Comparison of ENCODE assay signal across 32 cellular contexts in genomic region chr7:150769768-150770167, GRCh38. TPM values are rescaled to one million over a fixed set of nuclear protein-coding genes. Genes with fewer than 3 reads are reported as not detected.
"Had no signal": no experiment of that assay in that cellular context is flagged by ENCODE, and none has a peak within 500 bp of the region (broad histone marks: within the 10 kb centered on the region; RNA-seq: fewer than 3 reads in every experiment).

No MANE protein-coding gene starts in this region.

- H3K27me3 ChIP-seq: neural progenitor cell, ovary, spleen, suprapubic skin, testis, tibial artery, transverse colon, upper lobe of right lung, uterus had no signal

- H3K9me3 ChIP-seq: ovary, suprapubic skin, testis, transverse colon, uterus had no signal

- ATAC-seq: natural killer cell; psoas muscle; right cardiac atrium; sciatic nerve; stimulated activated memory B cell treated with anti-CD40 and anti-IgM and Interleukin-4, amounts not matched to agents 10 μg/mL and 1 μg/mL and 100 μg/mL, for 72 hours; stimulated activated naive CD8-positive, alpha-beta T cell treated with anti-CD3 and anti-CD28 coated beads, Interleukin-15, amount 100 ng/mL, for 72 hours; stimulated activated naive CD8-positive, alpha-beta T cell treated with anti-CD3 and anti-CD28 coated beads, Interleukin-15, Interleukin-2, amounts not matched to agents 100 U/mL and 50 U/mL, for 24 hours; upper lobe of right lung had no signal

- H3K9ac ChIP-seq: neural progenitor cell, parathyroid adenoma had no signal

- H3K79me2 ChIP-seq: parathyroid adenoma had no signal

- DNase-seq: natural killer cell; occipital lobe; ovary; posterior cingulate gyrus; psoas muscle; right cardiac atrium; spleen; stimulated activated CD4-positive, alpha-beta T cell treated with anti-CD3 and anti-CD28 coated beads, Interleukin-12 subunit alpha, Interleukin-12 subunit beta, amount 100 ng/mL, for 4 hours; stimulated activated CD4-positive, alpha-beta T cell treated with anti-CD3 and anti-CD28 coated beads, Interleukin-1b, Interleukin-23, amount 100 ng/mL, for 48 hours; stimulated activated CD4-positive, alpha-beta T cell treated with anti-CD3 and anti-CD28 coated beads, Interleukin-4, amount 100 ng/mL, for 1 hour; stimulated activated CD4-positive, alpha-beta T cell treated with anti-CD3 and anti-CD28 coated beads, Interleukin-4, amount 100 ng/mL, for 4 hours; stimulated activated CD8-positive, alpha-beta memory T cell treated with anti-CD3 and anti-CD28 coated beads, Interleukin-4, amount 100 ng/mL, for 48 hours; stimulated activated naive CD4-positive, alpha-beta T cell; stimulated activated naive CD8-positive, alpha-beta T cell treated with anti-CD3 and anti-CD28 coated beads, Interleukin-15, amount 100 ng/mL, for 72 hours; stimulated activated naive CD8-positive, alpha-beta T cell treated with anti-CD3 and anti-CD28 coated beads, Interleukin-15, Interleukin-2, amounts not matched to agents 100 U/mL and 50 U/mL, for 24 hours; substantia nigra; testis; tibial artery; transverse colon; upper lobe of right lung; uterus had no signal

- H3K4me1 ChIP-seq: neural progenitor cell, parathyroid adenoma, psoas muscle, spleen, suprapubic skin, testis, tibial artery, upper lobe of right lung, uterus had no signal

- H3K36me3 ChIP-seq: neural progenitor cell, ovary, spleen, suprapubic skin, tibial artery, transverse colon, upper lobe of right lung, uterus had no signal

- H3K27ac ChIP-seq: neural progenitor cell, ovary, parathyroid adenoma, psoas muscle, skin epidermis, spleen, suprapubic skin, testis, tibial artery, transverse colon, upper lobe of right lung, uterus had no signal

- H3K4me2 ChIP-seq: neural progenitor cell, smooth muscle cell had no signal

- H3K4me3 ChIP-seq: neural progenitor cell, ovary, psoas muscle, skin epidermis, smooth muscle cell, spleen, suprapubic skin, testis, tibial artery, transverse colon, upper lobe of right lung, uterus had no signal

- H2AFZ ChIP-seq: neural progenitor cell, parathyroid adenoma had no signal

RNA-seq across cellular contexts. Expression of gene TMEM176A, which starts 30.8 kb away (rescaled TPM):
- total RNA-seq: osteoblast had no signal
- polyA plus RNA-seq: neural cell had no signal

RNA-seq across cellular contexts. Expression of gene GIMAP5, which starts 32.5 kb away (rescaled TPM):
- total RNA-seq: osteoblast, progenitor cell of endocrine pancreas, smooth muscle cell had no signal
- polyA plus RNA-seq: neural cell, smooth muscle cell had no signal

RNA-seq across cellular contexts. Expression of gene GIMAP1, which starts 53.4 kb away (rescaled TPM):
- total RNA-seq: osteoblast, progenitor cell of endocrine pancreas, renal cortical epithelial cell, smooth muscle cell had no signal
- polyA plus RNA-seq: neural cell, smooth muscle cell had no signal
